ENCODE assay signal across 3 cellular contexts in genomic region chr3:195632046-195632445, GRCh38. TPM values are rescaled to one million over a fixed set of nuclear protein-coding genes. Genes with fewer than 3 reads are reported as not detected.
"Had no signal": no experiment of that assay in that cellular context is flagged by ENCODE, and none has a peak within 500 bp of the region (broad histone marks: within the 10 kb centered on the region; RNA-seq: fewer than 3 reads in every experiment).

No MANE protein-coding gene starts in this region.

RNA-seq across cellular contexts. Expression of gene APOD, which starts 48.3 kb away (rescaled TPM):
- total RNA-seq: activated CD4-positive, alpha-beta T cell treated with anti-CD3 and anti-CD28 coated beads, Interleukin-2, amount 10 ng/mL, durations not matched to agents 7 days and 5 days; foreskin keratinocyte; kidney epithelial cell had no signal
